In genomic region chr19:52690395-52691214, GRCh38 we compare ENCODE assay signal across 8 cellular contexts. TPM values are rescaled to one million over a fixed set of nuclear protein-coding genes. Genes with fewer than 3 reads are reported as not detected.
A peak's percentile ranks its signal among the peaks of the same experiment; 100 is the strongest.
DNase-seq lines count a peak whose midpoint lies in the region; ATAC-seq, FAIRE-seq and TF ChIP-seq lines count a peak whose summit lies in the region.

No MANE protein-coding gene starts in this region.

- H3K9me3 ChIP-seq in AG04450 (ENCODE audit: control insufficient read depth, insufficient read depth, low read length), result peaks cover 15% of the 10 kb centered on the region
- peaks cover 19% of the 10 kb centered on the region for H3K9me3 ChIP-seq in HepG2 (ENCODE audit: low read length)

- peak overlapping the region; percentile 68 for H3K9ac ChIP-seq in HepG2 (ENCODE audit: insufficient read depth, low read depth, low read length)

- peak in 1 of 2 experiments; percentile 46; a peak in 1 of 4 replicates for TF ChIP-seq POLR2A in HepG2 (IDR thresholded peaks at IDR 0.05; ENCODE audit: insufficient read depth in 1 of 2, low read depth in 2 of 2, low read length in 2 of 2)

- H3K4me1 ChIP-seq in HepG2 (ENCODE audit: insufficient read depth, low read length), result peaks cover 20% of the 10 kb centered on the region

- ATAC-seq in GM19023 (IDR thresholded peaks at IDR 0.05; ENCODE audit: unreplicated experiment) (peak; percentile 86), HG03342 (IDR thresholded peaks at IDR 0.05; ENCODE audit: unreplicated experiment) (peak; percentile 76), HepG2 (peak; percentile 93)

- TF ChIP-seq EP300 in HepG2 (IDR thresholded peaks at IDR 0.05; ENCODE audit: low read depth in 2 of 2, low read length in 2 of 2) (no peak), HepG2 (CRISPR knock-in tag; IDR thresholded peaks at IDR 0.05; ENCODE audit: borderline replicate concordance) (no peak)

- no peak overlapping the region for H2AFZ ChIP-seq in HepG2 (ENCODE audit: low read length)

- peak overlapping the region; percentile 90 for H3K4me3 ChIP-seq in AG04450 (ENCODE audit: low read depth, low read length)
- peak overlapping the region; percentile 57 to 77 (median 74); a peak in 5 of 6 replicates for H3K4me3 ChIP-seq in HepG2 (replicated peaks in 1 of 3; ENCODE audit: insufficient read depth in 1 of 3, low read depth in 2 of 3, low read length in 3 of 3)

- no TSS peak for BruUV-seq in HepG2 (replicated peaks; lab: Mats Ljungman, UMichigan)

- in situ Hi-C loops in HepG2 (cut with HindIII; ENCODE audit: extremely low pct_ligation_motif_present, low pct_unique_long_range_greater_than_20kb), result loop anchor here (5.0 kb wide), 1 partner anchor 677 kb away; the partner anchor contains the start of gene ZNF525

- TF ChIP-seq RAD21 in HepG2 (CRISPR knock-in tag; IDR thresholded peaks at IDR 0.05), result no peak

- H3K4me2 ChIP-seq in HepG2 (ENCODE audit: low read depth, low read length), result peak overlapping the region; percentile 65

- FAIRE-seq in HepG2 (lab: Jason Lieb, UNC), result no peak

- POLR2A ChIA-PET in AG04450 (lab: Yijun Ruan, JAX) (no interaction called here), HepG2 (lab: Yijun Ruan, JAX) (no interaction called here)

- H3K27ac ChIP-seq in AG04450 (ENCODE audit: low read depth, low read length) (peak overlapping the region; percentile 86), HepG2 (ENCODE audit: extremely low read length, insufficient read depth, low read length) (peak overlapping the region; percentile 58)

- H4K20me1 ChIP-seq in HepG2 (ENCODE audit: insufficient read depth, low read length), result no peaks in the 10 kb centered on the region

- DNase-seq in AG04450 (ENCODE audit: low read depth, low spot score), result peak; percentile 80
- peak; percentile 85 to 95 for DNase-seq in NCI-H526 (lab: John Stamatoyannopoulos, UW)
- peak; percentile 92 for DNase-seq in activated CD4-positive, alpha-beta T cell treated with anti-CD3 and anti-CD28 coated beads, Interleukin-2, amount 50 U/mL, for 48 hours
- peak; percentile 95 for DNase-seq in dermis blood vessel endothelial cell
- DNase-seq in HepG2 (ENCODE audit: low spot score), result peak; percentile 60
- peak; percentile 88 for DNase-seq in stimulated activated CD4-positive, alpha-beta T cell treated with anti-CD3 and anti-CD28 coated beads, Interleukin-2, amount 100 ng/mL, for 4 hours (ENCODE audit: low read depth)

- 49% methylated on average over 35 of the region's 45 CpGs for WGBS in HepG2 (ENCODE audit: low lambda C conversion rate)

- CTCF ChIA-PET in AG04450 (lab: Charles Lee), result no interaction called here
- CTCF ChIA-PET in HepG2 (lab: Yijun Ruan, JAX; ENCODE audit: low intra/inter-chr PET ratio, low total read pairs), result no interaction called here

- TF ChIP-seq CTCF in AG04450 (IDR thresholded peaks at IDR 0.05; ENCODE audit: low read depth, low read length) (no peak), HepG2 (CRISPR knock-in tag; IDR thresholded peaks at IDR 0.05) (peak; percentile 25; the same call in 1 of the 2 replicates)

- no peaks in the 10 kb centered on the region for H3K36me3 ChIP-seq in HepG2 (replicated peaks in 1 of 2; ENCODE audit: control insufficient read depth in 1 of 2, insufficient read depth in 2 of 2, low read length in 2 of 2)

- intact Hi-C loops in HepG2 (cut with micrococcal nuclease; ENCODE audit: unreplicated experiment), result no loop called here

- H3K27me3 ChIP-seq in AG04450 (ENCODE audit: control insufficient read depth, insufficient read depth, low read length), result no peaks in the 10 kb centered on the region
- H3K27me3 ChIP-seq in HepG2 (ENCODE audit: control insufficient read depth in 1 of 2, insufficient read depth in 2 of 2, low read length in 2 of 2), result no peaks in the 10 kb centered on the region; a peak in 1 of 5 replicates

- peaks cover 9% of the 10 kb centered on the region for H3K79me2 ChIP-seq in HepG2 (ENCODE audit: insufficient read depth, low read length)

TF ChIP-seq in HepG2, 621 proteins besides CTCF, POLR2A, EP300 and RAD21 (continues in another document):
- TF ChIP-seq ZNF768 (CRISPR knock-in tag; IDR thresholded peaks at IDR 0.05) (peak; percentile 81), ZBTB10 (CRISPR knock-in tag; IDR thresholded peaks at IDR 0.05; ENCODE audit: borderline replicate concordance) (no peak), GABPB1 (CRISPR knock-in tag; IDR thresholded peaks at IDR 0.05) (peak; percentile 38; the same call in 1 of the 2 replicates)

RNA-seq across cellular contexts. Expression of gene ZNF611, which starts 44.2 kb away (rescaled TPM):
- polyA plus RNA-seq in AG04450 (2011; rRNA removed) (7.2 and 7.5 TPM in 2 replicates), HepG2 (2011; rRNA removed) (2.4 and 2.7 TPM in 2 replicates)
- 14.0 and 21.1 TPM in 2 replicates for polyA minus RNA-seq in AG04450 (2011; rRNA and poly(A)+ RNA removed)
- total RNA-seq in dermis blood vessel endothelial cell (11.9 and 15.7 TPM in 2 replicates), HepG2 (2016; rRNA removed; fragmentation: Illumina TruSeq; extraction: Trizol) (4.1 and 9.9 TPM in 2 replicates)
- total RNA-seq in HepG2 (2016; cell fraction: cytosol; rRNA removed; fragmentation: Illumina TruSeq; extraction: Trizol; ENCODE audit: low read depth), result 1.0 and 1.1 TPM in 2 replicates
- 3.9 and 8.0 TPM in 2 replicates for total RNA-seq in HepG2 (2016; cell fraction: insoluble cytoplasmic fraction; rRNA removed; fragmentation: Illumina TruSeq; extraction: Trizol)
- 2.4 and 2.8 TPM in 2 replicates for total RNA-seq in HepG2 (2016; cell fraction: membrane; rRNA removed; fragmentation: Illumina TruSeq; extraction: Trizol)
- 4.7 and 9.1 TPM in 2 replicates for total RNA-seq in HepG2 (2016; cell fraction: nucleus; rRNA removed; fragmentation: Illumina TruSeq; extraction: Trizol)
- 0.85 and 1.1 TPM in 2 replicates for polyA plus RNA-seq in HepG2 (2011; cell fraction: cytosol; rRNA removed)
- polyA plus RNA-seq in HepG2 (2011; cell fraction: nucleus; rRNA removed), result 3.3 and 3.7 TPM in 2 replicates
- 1.9 and 2.3 TPM in 2 replicates for polyA plus RNA-seq in HepG2 (2012)
- polyA plus RNA-seq in HepG2 (2016; cell fraction: cytosol; fragmentation: Illumina TruSeq; extraction: Trizol; ENCODE audit: low read depth), result 0.26 and 0.36 TPM in 2 replicates
- 2.4 and 2.5 TPM in 2 replicates for polyA plus RNA-seq in HepG2 (2016; cell fraction: insoluble cytoplasmic fraction; fragmentation: Illumina TruSeq; extraction: Trizol; ENCODE audit: low read depth)
- 0.32 and 0.36 TPM in 2 replicates for polyA plus RNA-seq in HepG2 (2016; cell fraction: membrane; fragmentation: Illumina TruSeq; extraction: Trizol; ENCODE audit: low read depth)
- 4.7 and 7.1 TPM in 2 replicates for polyA plus RNA-seq in HepG2 (2016; cell fraction: nucleus; fragmentation: Illumina TruSeq; extraction: Trizol; ENCODE audit: insufficient read depth, low read depth)
- polyA minus RNA-seq in HepG2 (2011; rRNA and poly(A)+ RNA removed; ENCODE audit: low replicate concordance), result 3.2 and 3.8 TPM in 2 replicates
- 6.6 and 6.9 TPM in 2 replicates for polyA minus RNA-seq in HepG2 (2011; cell fraction: cytosol; rRNA and poly(A)+ RNA removed)
- polyA minus RNA-seq in HepG2 (2011; cell fraction: nucleus; rRNA and poly(A)+ RNA removed), result 10.9 and 13.2 TPM in 2 replicates

RNA-seq across cellular contexts. Expression of gene ZNF83, which starts 52.5 kb away (rescaled TPM):
- 41.4 and 53.1 TPM in 2 replicates for polyA plus RNA-seq in AG04450 (2011; rRNA removed)
- polyA minus RNA-seq in AG04450 (2011; rRNA and poly(A)+ RNA removed), result 24.9 and 34.4 TPM in 2 replicates
- total RNA-seq in dermis blood vessel endothelial cell, result 40.9 and 72.3 TPM in 2 replicates
- 20.4 and 22.6 TPM in 2 replicates for total RNA-seq in HepG2 (2016; rRNA removed; fragmentation: Illumina TruSeq; extraction: Trizol)
- 4.3 and 4.8 TPM in 2 replicates for total RNA-seq in HepG2 (2016; cell fraction: cytosol; rRNA removed; fragmentation: Illumina TruSeq; extraction: Trizol; ENCODE audit: low read depth)
- total RNA-seq in HepG2 (2016; cell fraction: insoluble cytoplasmic fraction; rRNA removed; fragmentation: Illumina TruSeq; extraction: Trizol), result 20.9 and 22.4 TPM in 2 replicates
- total RNA-seq in HepG2 (2016; cell fraction: membrane; rRNA removed; fragmentation: Illumina TruSeq; extraction: Trizol), result 9.3 and 10.7 TPM in 2 replicates
- 25.6 and 27.8 TPM in 2 replicates for total RNA-seq in HepG2 (2016; cell fraction: nucleus; rRNA removed; fragmentation: Illumina TruSeq; extraction: Trizol)
- polyA plus RNA-seq in HepG2 (2011; rRNA removed), result 44.5 and 50.9 TPM in 2 replicates
- 8.0 and 11.6 TPM in 2 replicates for polyA plus RNA-seq in HepG2 (2011; cell fraction: cytosol; rRNA removed)
- 97.9 and 148 TPM in 2 replicates for polyA plus RNA-seq in HepG2 (2011; cell fraction: nucleus; rRNA removed)
- polyA plus RNA-seq in HepG2 (2012), result 26.3 and 27.9 TPM in 2 replicates
- 2.3 and 2.4 TPM in 2 replicates for polyA plus RNA-seq in HepG2 (2016; cell fraction: cytosol; fragmentation: Illumina TruSeq; extraction: Trizol; ENCODE audit: low read depth)
- polyA plus RNA-seq in HepG2 (2016; cell fraction: insoluble cytoplasmic fraction; fragmentation: Illumina TruSeq; extraction: Trizol; ENCODE audit: low read depth), result 9.9 and 12.3 TPM in 2 replicates
- 3.5 and 3.6 TPM in 2 replicates for polyA plus RNA-seq in HepG2 (2016; cell fraction: membrane; fragmentation: Illumina TruSeq; extraction: Trizol; ENCODE audit: low read depth)
- 47.1 and 50.1 TPM in 2 replicates for polyA plus RNA-seq in HepG2 (2016; cell fraction: nucleus; fragmentation: Illumina TruSeq; extraction: Trizol; ENCODE audit: insufficient read depth, low read depth)
- 14.7 and 15.8 TPM in 2 replicates for polyA minus RNA-seq in HepG2 (2011; rRNA and poly(A)+ RNA removed; ENCODE audit: low replicate concordance)
- polyA minus RNA-seq in HepG2 (2011; cell fraction: cytosol; rRNA and poly(A)+ RNA removed), result 10.5 and 14.5 TPM in 2 replicates
- polyA minus RNA-seq in HepG2 (2011; cell fraction: nucleus; rRNA and poly(A)+ RNA removed), result 101 and 177 TPM in 2 replicates

Comparison
In these comparisons a context has a peak if more than half of its experiments do, and no peak if none do; other contexts are left out.
1. Peak in every context shown above with its lines: DNase-seq, ATAC-seq, H3K4me3 ChIP-seq and H3K27ac ChIP-seq.